2 cellular contexts compared by ENCODE assay signal in the genomic region with DNA sequence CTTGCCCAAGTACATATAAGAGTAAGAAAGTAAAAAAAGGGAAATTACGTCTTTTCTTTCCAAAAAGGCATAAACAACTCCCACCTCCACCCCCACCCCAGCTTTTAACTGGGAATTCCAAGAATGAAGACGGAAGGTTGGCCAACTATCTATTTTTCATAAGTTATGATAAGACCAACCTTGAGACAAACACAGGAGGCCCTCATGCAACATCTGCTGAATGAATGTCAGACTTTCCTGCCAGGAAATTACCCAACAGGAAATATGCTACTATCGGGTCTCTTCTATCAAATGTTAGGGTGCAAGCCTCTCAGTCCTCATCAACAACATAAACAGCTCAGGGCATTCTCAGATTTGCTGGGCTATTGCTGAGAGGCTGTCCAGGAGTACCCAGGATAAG.
TF ChIP-seq lines count a peak whose summit lies in the region.

No MANE protein-coding gene starts in this region.

TF ChIP-seq in SK-N-SH, 30 proteins besides CTCF, POLR2A, EP300 and RAD21 (continued from another document):
- TF ChIP-seq MXI1 (IDR thresholded peaks at IDR 0.05; ENCODE audit: low read depth, low read length), result no peak
- TF ChIP-seq NFIC (IDR thresholded peaks at IDR 0.05; ENCODE audit: borderline replicate concordance), result no peak
- no peak for TF ChIP-seq GATA2 (CRISPR knock-in tag; IDR thresholded peaks at IDR 0.05)
- no peak for TF ChIP-seq POLR2AphosphoS5 (IDR thresholded peaks at IDR 0.05; ENCODE audit: low read depth, low read length)
- TF ChIP-seq, protein P1, sequence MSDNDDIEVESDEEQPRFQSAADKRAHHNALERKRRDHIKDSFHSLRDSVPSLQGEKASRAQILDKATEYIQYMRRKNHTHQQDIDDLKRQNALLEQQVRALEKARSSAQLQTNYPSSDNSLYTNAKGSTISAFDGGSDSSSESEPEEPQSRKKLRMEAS (IDR thresholded peaks at IDR 0.05; ENCODE audit: low read depth), result no peak
- TF ChIP-seq JUND (IDR thresholded peaks at IDR 0.05), result no peak
- no peak for TF ChIP-seq ELF1 (IDR thresholded peaks at IDR 0.05)
- TF ChIP-seq RCOR1 (IDR thresholded peaks at IDR 0.05; ENCODE audit: low read length), result no peak
- no peak for TF ChIP-seq NRF1 (IDR thresholded peaks at IDR 0.05; ENCODE audit: low read depth, low read length)
- no peak for TF ChIP-seq TAF1 (IDR thresholded peaks at IDR 0.05; ENCODE audit: borderline replicate concordance, low read depth, low read length)
- no peak for TF ChIP-seq SMC3 (IDR thresholded peaks at IDR 0.05; ENCODE audit: low read depth, low read length)

TF ChIP-seq in SK-N-SH treated with all-trans-retinoic acid at 6 μM for 48 hours, 23 proteins besides CTCF, POLR2A, EP300 and RAD21 (continued from another document):
- TF ChIP-seq, protein P2, sequence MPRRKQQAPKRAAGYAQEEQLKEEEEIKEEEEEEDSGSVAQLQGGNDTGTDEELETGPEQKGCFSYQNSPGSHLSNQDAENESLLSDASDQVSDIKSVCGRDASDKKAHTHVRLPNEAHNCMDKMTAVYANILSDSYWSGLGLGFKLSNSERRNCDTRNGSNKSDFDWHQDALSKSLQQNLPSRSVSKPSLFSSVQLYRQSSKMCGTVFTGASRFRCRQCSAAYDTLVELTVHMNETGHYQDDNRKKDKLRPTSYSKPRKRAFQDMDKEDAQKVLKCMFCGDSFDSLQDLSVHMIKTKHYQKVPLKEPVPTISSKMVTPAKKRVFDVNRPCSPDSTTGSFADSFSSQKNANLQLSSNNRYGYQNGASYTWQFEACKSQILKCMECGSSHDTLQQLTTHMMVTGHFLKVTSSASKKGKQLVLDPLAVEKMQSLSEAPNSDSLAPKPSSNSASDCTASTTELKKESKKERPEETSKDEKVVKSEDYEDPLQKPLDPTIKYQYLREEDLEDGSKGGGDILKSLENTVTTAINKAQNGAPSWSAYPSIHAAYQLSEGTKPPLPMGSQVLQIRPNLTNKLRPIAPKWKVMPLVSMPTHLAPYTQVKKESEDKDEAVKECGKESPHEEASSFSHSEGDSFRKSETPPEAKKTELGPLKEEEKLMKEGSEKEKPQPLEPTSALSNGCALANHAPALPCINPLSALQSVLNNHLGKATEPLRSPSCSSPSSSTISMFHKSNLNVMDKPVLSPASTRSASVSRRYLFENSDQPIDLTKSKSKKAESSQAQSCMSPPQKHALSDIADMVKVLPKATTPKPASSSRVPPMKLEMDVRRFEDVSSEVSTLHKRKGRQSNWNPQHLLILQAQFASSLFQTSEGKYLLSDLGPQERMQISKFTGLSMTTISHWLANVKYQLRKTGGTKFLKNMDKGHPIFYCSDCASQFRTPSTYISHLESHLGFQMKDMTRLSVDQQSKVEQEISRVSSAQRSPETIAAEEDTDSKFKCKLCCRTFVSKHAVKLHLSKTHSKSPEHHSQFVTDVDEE (CRISPR knock-in tag; IDR thresholded peaks at IDR 0.05), result no peak
- TF ChIP-seq, protein P3, sequence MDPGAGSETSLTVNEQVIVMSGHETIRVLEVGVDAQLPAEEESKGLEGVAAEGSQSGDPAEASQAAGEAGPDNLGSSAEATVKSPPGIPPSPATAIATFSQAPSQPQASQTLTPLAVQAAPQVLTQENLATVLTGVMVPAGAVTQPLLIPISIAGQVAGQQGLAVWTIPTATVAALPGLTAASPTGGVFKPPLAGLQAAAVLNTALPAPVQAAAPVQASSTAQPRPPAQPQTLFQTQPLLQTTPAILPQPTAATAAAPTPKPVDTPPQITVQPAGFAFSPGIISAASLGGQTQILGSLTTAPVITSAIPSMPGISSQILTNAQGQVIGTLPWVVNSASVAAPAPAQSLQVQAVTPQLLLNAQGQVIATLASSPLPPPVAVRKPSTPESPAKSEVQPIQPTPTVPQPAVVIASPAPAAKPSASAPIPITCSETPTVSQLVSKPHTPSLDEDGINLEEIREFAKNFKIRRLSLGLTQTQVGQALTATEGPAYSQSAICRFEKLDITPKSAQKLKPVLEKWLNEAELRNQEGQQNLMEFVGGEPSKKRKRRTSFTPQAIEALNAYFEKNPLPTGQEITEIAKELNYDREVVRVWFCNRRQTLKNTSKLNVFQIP (CRISPR knock-in tag; IDR thresholded peaks at IDR 0.05; ENCODE audit: borderline replicate concordance, low read depth), result no peak
- TF ChIP-seq ZNF8 (CRISPR knock-in tag; IDR thresholded peaks at IDR 0.05) (no peak), ESRRG (CRISPR knock-in tag; IDR thresholded peaks at IDR 0.05) (no peak), SNAI2 (CRISPR knock-in tag; IDR thresholded peaks at IDR 0.05) (no peak)
- TF ChIP-seq, protein P4, sequence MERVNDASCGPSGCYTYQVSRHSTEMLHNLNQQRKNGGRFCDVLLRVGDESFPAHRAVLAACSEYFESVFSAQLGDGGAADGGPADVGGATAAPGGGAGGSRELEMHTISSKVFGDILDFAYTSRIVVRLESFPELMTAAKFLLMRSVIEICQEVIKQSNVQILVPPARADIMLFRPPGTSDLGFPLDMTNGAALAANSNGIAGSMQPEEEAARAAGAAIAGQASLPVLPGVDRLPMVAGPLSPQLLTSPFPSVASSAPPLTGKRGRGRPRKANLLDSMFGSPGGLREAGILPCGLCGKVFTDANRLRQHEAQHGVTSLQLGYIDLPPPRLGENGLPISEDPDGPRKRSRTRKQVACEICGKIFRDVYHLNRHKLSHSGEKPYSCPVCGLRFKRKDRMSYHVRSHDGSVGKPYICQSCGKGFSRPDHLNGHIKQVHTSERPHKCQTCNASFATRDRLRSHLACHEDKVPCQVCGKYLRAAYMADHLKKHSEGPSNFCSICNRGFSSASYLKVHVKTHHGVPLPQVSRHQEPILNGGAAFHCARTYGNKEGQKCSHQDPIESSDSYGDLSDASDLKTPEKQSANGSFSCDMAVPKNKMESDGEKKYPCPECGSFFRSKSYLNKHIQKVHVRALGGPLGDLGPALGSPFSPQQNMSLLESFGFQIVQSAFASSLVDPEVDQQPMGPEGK (CRISPR knock-in tag; IDR thresholded peaks at IDR 0.05; ENCODE audit: borderline replicate concordance), result no peak
